Comparison of ENCODE assay signal across 8 cellular contexts in genomic region chr5:127030259-127031146, GRCh38. TPM values are rescaled to one million over a fixed set of nuclear protein-coding genes. Genes with fewer than 3 reads are reported as not detected.
DNase-seq lines count a peak whose midpoint lies in the region; ATAC-seq and TF ChIP-seq lines count a peak whose summit lies in the region.

TSS of gene MARCHF3 (minus strand) at chr5:127030558. CDS start at chr5:126918171, 112,387 bp downstream.

- no peaks in the 10 kb centered on the region for H3K9me3 ChIP-seq in breast epithelium
- peaks cover 2% of the 10 kb centered on the region for H3K9me3 ChIP-seq in iPS-18c (ENCODE audit: control insufficient read depth, insufficient read depth, low read length)
- no peaks in the 10 kb centered on the region for H3K9me3 ChIP-seq in skeletal muscle tissue (ENCODE audit: control insufficient read depth in 3 of 3, low read length in 3 of 3)

- DNase-seq in ACHN (peak; percentile 93), NCI-H2171 treated with DMSO at 0.1 percent for 48 hours (lab: John Stamatoyannopoulos, UW) (peak; percentile 77), breast epithelium (ENCODE audit: low spot score in 2 of 2) (peak; percentile 92 to 93)

- intact Hi-C loops in breast epithelium (cut with DNase I; ENCODE audit: low total_unique reads): no loop called here

- TF ChIP-seq POLR2A in breast epithelium (IDR thresholded peaks at IDR 0.05): peak; percentile 74

- in situ Hi-C loops in ACHN (cut with HindIII; ENCODE audit: low pct_ligation_motif_present, low pct_unique_long_range_greater_than_20kb, low sequenced_read_pairs): no loop called here

- no peaks in the 10 kb centered on the region for H3K4me1 ChIP-seq in breast epithelium
- peaks cover 16 to 33% (median 20%) of the 10 kb centered on the region in 3 donors for H3K4me1 ChIP-seq in skeletal muscle tissue (ENCODE audit: control insufficient read depth in 3 of 3, insufficient read depth in 3 of 3, low read length in 3 of 3)

- H3K27me3 ChIP-seq in breast epithelium (no peaks in the 10 kb centered on the region), skeletal muscle tissue (ENCODE audit: control insufficient read depth in 3 of 3, insufficient read depth in 3 of 3, low read length in 3 of 3) (no peaks in the 10 kb centered on the region)

- ATAC-seq in GM18867 (IDR thresholded peaks at IDR 0.05; ENCODE audit: unreplicated experiment): peak; percentile 98
- peak; percentile 96 for ATAC-seq in HG03097 (IDR thresholded peaks at IDR 0.05; ENCODE audit: low FRiP score, unreplicated experiment)

- peak within 1 kb of the TSS; percentile 92 to 98 (median 94) for H3K9ac ChIP-seq in skeletal muscle tissue (ENCODE audit: low read depth in 1 of 3, low read length in 3 of 3)

- no peaks in the 10 kb centered on the region for H3K36me3 ChIP-seq in breast epithelium
- H3K36me3 ChIP-seq in skeletal muscle tissue (ENCODE audit: control insufficient read depth in 3 of 3, insufficient read depth in 3 of 3, low read length in 3 of 3): no peaks in the 10 kb centered on the region

- peak within 1 kb of the TSS; percentile 75 for H3K27ac ChIP-seq in VCaP
- peak within 1 kb of the TSS; percentile 84 to 86 for H3K27ac ChIP-seq in breast epithelium
- peak within 1 kb of the TSS; percentile 95 for H3K27ac ChIP-seq in skeletal muscle tissue (ENCODE audit: low read depth, low read length)

- peak; percentile 45 for TF ChIP-seq CTCF in VCaP (conservative IDR thresholded peaks at IDR 0.05)
- TF ChIP-seq CTCF in breast epithelium (IDR thresholded peaks at IDR 0.05): no peak

- peak within 1 kb of the TSS; percentile 82 to 89 (median 87) for H3K4me3 ChIP-seq in breast epithelium
- H3K4me3 ChIP-seq in iPS-18c (ENCODE audit: insufficient read depth, low read depth, low read length): peak within 1 kb of the TSS; percentile 82
- H3K4me3 ChIP-seq in skeletal muscle tissue (ENCODE audit: low read length in 3 of 3): peak within 1 kb of the TSS; percentile 87 to 96 (median 95)

RNA-seq across cellular contexts. Expression of gene MARCHF3, which starts in this region (rescaled TPM):
- total RNA-seq in breast epithelium (10 to 100 TPM in 2 of 3 donors, 1 to 10 TPM in 1; 7.5 to 16.1 (median 11.6) TPM), skeletal muscle tissue (18.8 TPM)

Comparison
In these comparisons a context has a peak if more than half of its experiments do, and no peak if none do; other contexts are left out.
1. Peak in every context shown above with its lines: DNase-seq, ATAC-seq, H3K4me3 ChIP-seq and H3K27ac ChIP-seq.